In genomic region chr16:2980227-2981176, GRCh38 we compare ENCODE assay signal across 8 cellular contexts. TPM values are rescaled to one million over a fixed set of nuclear protein-coding genes. Genes with fewer than 3 reads are reported as not detected.
DNase-seq lines count a peak whose midpoint lies in the region; ATAC-seq and TF ChIP-seq lines count a peak whose summit lies in the region.

PKMYT1 (minus strand) TSS chr16:2980446; CDS start chr16:2979657, 789 bp downstream.

- 13 to 22% methylated on average over 25 to 41 of the region's 91 CpGs for WGBS in tibial nerve, 2 donors

- H3K36me3 ChIP-seq in parathyroid adenoma (ENCODE audit: control insufficient read depth, insufficient read depth, low read length): no peaks in the 10 kb centered on the region
- no peaks in the 10 kb centered on the region for H3K36me3 ChIP-seq in tibial nerve

- peak; percentile 83 to 92 for TF ChIP-seq POLR2A in tibial nerve (IDR thresholded peaks at IDR 0.05)

- H3K27ac ChIP-seq in parathyroid adenoma: peak within 1 kb of the TSS; percentile 59
- peak within 1 kb of the TSS; percentile 63 to 93 (median 91) for H3K27ac ChIP-seq in tibial nerve

- ATAC-seq in HG02588 (IDR thresholded peaks at IDR 0.05; ENCODE audit: unreplicated experiment) (peak; percentile 67), Right ventricle myocardium superior (ENCODE audit: poor library complexity) (peak; percentile 97)

- peak within 1 kb of the TSS; percentile 100 for H2AFZ ChIP-seq in parathyroid adenoma

- TF ChIP-seq CTCF in GM10266 (IDR thresholded peaks at IDR 0.05; ENCODE audit: control insufficient read depth, insufficient read depth, low read depth, missing control alignments) (no peak), parathyroid adenoma (IDR thresholded peaks at IDR 0.05) (no peak), tibial nerve (IDR thresholded peaks at IDR 0.05) (peak in 2 of 5 experiments; percentile 9 to 20)

- TF ChIP-seq EP300 in tibial nerve (IDR thresholded peaks at IDR 0.05): peak; percentile 7 to 88

- no peaks in the 10 kb centered on the region for H3K79me2 ChIP-seq in parathyroid adenoma

- H3K4me3 ChIP-seq in parathyroid adenoma (ENCODE audit: low read depth, low read length) (peak within 1 kb of the TSS; percentile 86), tibial nerve (peak within 1 kb of the TSS; percentile 61 to 93 (median 88))

- peak within 1 kb of the TSS; percentile 99 for H3K4me2 ChIP-seq in parathyroid adenoma (ENCODE audit: low read length)

- H3K4me1 ChIP-seq in parathyroid adenoma: peaks cover 3% of the 10 kb centered on the region
- peaks cover 0 to 43% (median 19%) of the 10 kb centered on the region in 4 donors for H3K4me1 ChIP-seq in tibial nerve

- H3K9me3 ChIP-seq in parathyroid adenoma (ENCODE audit: control insufficient read depth, low read length): no peaks in the 10 kb centered on the region
- no peaks in the 10 kb centered on the region for H3K9me3 ChIP-seq in tibial nerve

- intact Hi-C loops in Right ventricle myocardium superior (cut with DNase I): no loop called here

- peak within 1 kb of the TSS; percentile 80 for H3K9ac ChIP-seq in parathyroid adenoma

- DNase-seq in GM10266 (ENCODE audit: extremely low spot score) (peak; percentile 100), NCI-H1092 (lab: John Stamatoyannopoulos, UW) (peak; percentile 86), T follicular helper cell (ENCODE audit: low read depth) (peak; percentile 88), Right ventricle myocardium superior (peak; percentile 95), tibial nerve (ENCODE audit: low spot score in 2 of 2) (peak; percentile 76 to 78)
- DNase-seq in activated naive CD8-positive, alpha-beta T cell treated with anti-CD3 and anti-CD28 coated beads, Interleukin-2, amount 50 U/mL, for 16 hours (ENCODE audit: low read depth, low spot score): peak; percentile 83

- H3K27me3 ChIP-seq in parathyroid adenoma (ENCODE audit: control insufficient read depth, insufficient read depth, low read length): no peaks in the 10 kb centered on the region
- H3K27me3 ChIP-seq in tibial nerve: peaks cover 0 to 25% of the 10 kb centered on the region in 2 donors

RNA-seq across cellular contexts. Expression of gene PKMYT1, which starts in this region (rescaled TPM):
- total RNA-seq in Right ventricle myocardium superior: 1.1 TPM
- 1 to 10 TPM in 2 of 4 donors, under 1 TPM in 2; 0.60 to 1.6 (median 1.1) TPM for total RNA-seq in tibial nerve

Comparison
In these comparisons a context has a peak if more than half of its experiments do, and no peak if none do; other contexts are left out.
1. Peak in every context shown above with its lines: DNase-seq, ATAC-seq, H3K4me3 ChIP-seq and H3K27ac ChIP-seq.